Comparison of ENCODE assay signal across 7 cellular contexts in genomic region chr10:113456741-113457140, GRCh38.
"Had no signal": no experiment of that assay in that cellular context is flagged by ENCODE, and none has a peak within 500 bp of the region (broad histone marks: within the 10 kb centered on the region; RNA-seq: fewer than 3 reads in every experiment).

No MANE protein-coding gene starts in this region.

- H3K4me1 Mint-ChIP-seq: IgD-negative memory B cell had no signal

- H3K4me3 ChIP-seq: K562 had no signal

- ATAC-seq: HepG2, K562 had no signal

- H3K4me3 Mint-ChIP-seq: IgD-negative memory B cell had no signal

- H3K27ac Mint-ChIP-seq: IgD-negative memory B cell had no signal

- H3K27ac ChIP-seq: HL-60 had no signal

- DNase-seq: IMR-90, KBM-7, KG1 had no signal
